ENCODE assay signal across 32 cellular contexts in the genomic region with DNA sequence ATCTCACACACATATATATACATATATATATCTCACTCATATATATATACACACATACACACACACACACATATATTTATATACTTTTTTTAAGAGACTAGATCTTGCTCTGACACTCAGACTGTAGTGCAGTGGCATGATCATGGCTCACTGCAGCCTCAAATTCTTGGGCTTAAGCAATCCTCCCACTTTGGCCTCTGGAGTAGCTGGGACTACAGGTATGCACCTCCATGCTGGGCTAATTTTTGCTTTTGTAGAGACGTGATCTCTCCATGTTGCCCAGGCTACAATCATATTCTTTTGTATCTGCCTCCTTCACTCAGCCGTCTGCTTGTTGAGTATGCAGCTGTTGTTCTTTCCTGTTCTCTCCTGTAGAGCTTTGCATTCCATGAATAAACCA.
"Had no signal": no experiment of that assay in that cellular context is flagged by ENCODE, and none has a peak within 500 bp of the region (broad histone marks: within the 10 kb centered on the region; RNA-seq: fewer than 3 reads in every experiment).

No MANE protein-coding gene starts in this region.

- FAIRE-seq: colon, endometrium, endothelial cell of umbilical vein, TTC549 had no signal

- H3K4me3 Mint-ChIP-seq: activated CD8-positive, alpha-beta T cell treated with anti-CD3 and anti-CD28 coated beads for 36 hours; activated naive CD8-positive, alpha-beta T cell; activated T-cell treated with anti-CD3 and anti-CD28 coated beads, Interleukin-2, amount 50 U/mL, for 4 hours; activated T-helper 17 cell treated with anti-CD3 and anti-CD28 coated beads, Interleukin-2, amount 50 U/mL, for 72 hours; effector memory CD8-positive, alpha-beta T cell had no signal

- DNase-seq: activated B cell treated with CpG ODN at 0.5 μM for 24 hours; activated CD4-positive, alpha-beta T cell treated with anti-CD3 and anti-CD28 coated beads for 48 hours; activated CD4-positive, alpha-beta T cell treated with anti-CD3 and anti-CD28 coated beads, Interleukin-2, amount 50 U/mL, for 1 hour; activated CD4-positive, alpha-beta T cell treated with anti-CD3 and anti-CD28 coated beads, Interleukin-2, amount 50 U/mL, for 48 hours; activated CD8-positive, alpha-beta memory T cell treated with anti-CD3 and anti-CD28 coated beads for 24 hours; activated CD8-positive, alpha-beta T cell treated with anti-CD3 and anti-CD28 coated beads for 36 hours; activated effector memory CD4-positive, alpha-beta T cell treated with Interleukin-2 at 50 U/mL for 16 hours; activated gamma-delta T cell treated with Interleukin-2 at 50 U/mL for 16 hours; activated naive CD4-positive, alpha-beta T cell treated with anti-CD3 and anti-CD28 coated beads, Interleukin-2, amount 50 U/mL, for 16 hours; activated naive CD4-positive, alpha-beta T cell treated with Interleukin-2 at 50 U/mL for 16 hours; activated T-cell treated with anti-CD3 and anti-CD28 coated beads, Interleukin-2, amount 50 U/mL, for 4 hours; amniotic stem cell; aorta; body of pancreas; caudate nucleus; cortex of kidney; dermis blood vessel endothelial cell; effector CD4-positive, alpha-beta T cell; effector memory CD8-positive, alpha-beta T cell; esophagus squamous epithelium; foreskin melanocyte; T-helper 2 cell had no signal

- H3K27me3 ChIP-seq: body of pancreas, esophagus squamous epithelium, gastroesophageal sphincter had no signal

- H3K27me3 Mint-ChIP-seq: activated B cell treated with CpG ODN at 0.5 μM for 24 hours; activated CD8-positive, alpha-beta T cell treated with anti-CD3 and anti-CD28 coated beads for 36 hours; activated naive CD8-positive, alpha-beta T cell; activated T-helper 17 cell treated with anti-CD3 and anti-CD28 coated beads, Interleukin-2, amount 50 U/mL, for 72 hours; effector memory CD8-positive, alpha-beta T cell had no signal

- H3K4me3 ChIP-seq: body of pancreas, esophagus squamous epithelium, gastroesophageal sphincter had no signal

- H3K27ac ChIP-seq: body of pancreas, epithelial cell of prostate, esophagus squamous epithelium, gastroesophageal sphincter, VCaP had no signal

- H3K27ac Mint-ChIP-seq: activated B cell treated with CpG ODN at 0.5 μM for 24 hours; activated CD8-positive, alpha-beta T cell treated with anti-CD3 and anti-CD28 coated beads for 36 hours; activated naive CD8-positive, alpha-beta T cell; activated T-helper 17 cell treated with anti-CD3 and anti-CD28 coated beads, Interleukin-2, amount 50 U/mL, for 72 hours; effector memory CD8-positive, alpha-beta T cell had no signal

- H3K9me3 Mint-ChIP-seq: activated B cell treated with CpG ODN at 0.5 μM for 24 hours; activated CD8-positive, alpha-beta T cell treated with anti-CD3 and anti-CD28 coated beads for 36 hours; activated T-cell treated with anti-CD3 and anti-CD28 coated beads, Interleukin-2, amount 50 U/mL, for 4 hours; activated T-helper 17 cell treated with anti-CD3 and anti-CD28 coated beads, Interleukin-2, amount 50 U/mL, for 72 hours; effector memory CD8-positive, alpha-beta T cell had no signal

- H3K4me1 ChIP-seq: body of pancreas, esophagus squamous epithelium, gastroesophageal sphincter had no signal

- H3K36me3 ChIP-seq: esophagus squamous epithelium, gastroesophageal sphincter had no signal

- H3K9me3 ChIP-seq: body of pancreas, esophagus squamous epithelium, gastroesophageal sphincter had no signal

- ATAC-seq: activated CD4-positive, CD25-positive, alpha-beta regulatory T cell treated with anti-CD3 and anti-CD28 coated beads, Interleukin-2, amount 50 U/mL, for 24 hours; activated CD8-positive, alpha-beta T cell treated with anti-CD3 and anti-CD28 coated beads for 36 hours; activated T-cell treated with anti-CD3 and anti-CD28 coated beads, Interleukin-2, amount 50 U/mL, for 4 hours; activated T-helper 17 cell treated with anti-CD3 and anti-CD28 coated beads, Interleukin-2, amount 50 U/mL, for 72 hours; body of pancreas; effector memory CD8-positive, alpha-beta T cell; gastroesophageal sphincter had no signal
